ENCODE assay signal across 10 cellular contexts in genomic region chr14:100709252-100709955, GRCh38. TPM values are rescaled to one million over a fixed set of nuclear protein-coding genes. Genes with fewer than 3 reads are reported as not detected.
DNase-seq lines count a peak whose midpoint lies in the region; ATAC-seq, FAIRE-seq and TF ChIP-seq lines count a peak whose summit lies in the region.
"Had no signal": no experiment of that assay in that cellular context is flagged by ENCODE, and none has a peak within 500 bp of the region (broad histone marks: within the 10 kb centered on the region; RNA-seq: fewer than 3 reads in every experiment).

No MANE protein-coding gene starts in this region.

- TF ChIP-seq CTCF in brain microvascular endothelial cell (IDR thresholded peaks at IDR 0.05; ENCODE audit: low read depth, low read length, missing control alignments) (peak; percentile 38), kidney (IDR thresholded peaks at IDR 0.05; ENCODE audit: borderline replicate concordance, extremely low read depth, insufficient read depth) (peak; percentile 42), upper lobe of left lung (IDR thresholded peaks at IDR 0.05) (peak in 4 of 6 experiments; percentile 40 to 81 (median 62))

- H3K9ac ChIP-seq in kidney (ENCODE audit: low read length in 2 of 2) = no peak overlapping the region

- no peaks in the 10 kb centered on the region for H3K27me3 ChIP-seq in brain microvascular endothelial cell (replicated peaks)
- peaks cover 0 to 7% (median 2%) of the 10 kb centered on the region in 4 donors for H3K27me3 ChIP-seq in upper lobe of left lung

- POLR2A ChIA-PET in activated CD4-positive, alpha-beta memory T cell treated with anti-CD3 and anti-CD28 coated beads for 36 hours (lab: Charles Lee) = no interaction called here

- H3K27me3 Mint-ChIP-seq in activated naive CD4-positive, alpha-beta T cell treated with anti-CD3 and anti-CD28 coated beads, Interleukin-2, amount 10 ng/mL, durations not matched to agents 7 days and 5 days = peaks cover 48% of the 10 kb centered on the region
- peaks cover 31% of the 10 kb centered on the region for H3K27me3 Mint-ChIP-seq in activated CD4-positive, alpha-beta memory T cell treated with anti-CD3 and anti-CD28 coated beads for 36 hours

- CTCF ChIA-PET in activated naive CD4-positive, alpha-beta T cell treated with anti-CD3 and anti-CD28 coated beads, Interleukin-2, amount 10 ng/mL, durations not matched to agents 7 days and 5 days (lab: Charles Lee) = no interaction called here
- CTCF ChIA-PET in activated CD4-positive, alpha-beta memory T cell treated with anti-CD3 and anti-CD28 coated beads for 36 hours (lab: Charles Lee) = no interaction called here

- ATAC-seq in activated naive CD4-positive, alpha-beta T cell treated with anti-CD3 and anti-CD28 coated beads, Interleukin-2, amount 50 U/mL, for 72 hours = peak; percentile 51 to 87
- ATAC-seq in upper lobe of left lung (ENCODE audit: low FRiP score in 2 of 2) = peak in 1 of 2 donors; percentile 80
- ATAC-seq: T-helper 17 cell had no signal

- intact Hi-C loops in kidney (cut with DNase I) = no loop called here
- intact Hi-C loops in activated CD4-positive, alpha-beta memory T cell treated with anti-CD3 and anti-CD28 coated beads for 36 hours (cut with micrococcal nuclease) = no loop called here

- FAIRE-seq in kidney (lab: Jason Lieb, UNC) = no peak

- peak in 1 of 2 donors; percentile 63 for DNase-seq in activated naive CD4-positive, alpha-beta T cell treated with anti-CD3 and anti-CD28 coated beads, Interleukin-2, amount 50 U/mL, for 72 hours (ENCODE audit: low spot score in 2 of 2)
- DNase-seq in activated naive CD4-positive, alpha-beta T cell treated with anti-CD3 and anti-CD28 coated beads, Interleukin-2, amount 10 ng/mL, durations not matched to agents 7 days and 5 days = no peak
- no peak for DNase-seq in brain microvascular endothelial cell
- DNase-seq in kidney = no peak
- peak in 1 of 2 donors; percentile 90 for DNase-seq in upper lobe of left lung
- DNase-seq in cortex of kidney (lab: John Stamatoyannopoulos, UW) = no peak
- no peak for DNase-seq in T-helper 1 cell
- no peak for DNase-seq in activated CD4-positive, alpha-beta memory T cell treated with anti-CD3 and anti-CD28 coated beads for 36 hours

- no peak for TF ChIP-seq EP300 in upper lobe of left lung (IDR thresholded peaks at IDR 0.05)

- no peak for TF ChIP-seq POLR2A in upper lobe of left lung (IDR thresholded peaks at IDR 0.05)

- H3K27ac Mint-ChIP-seq in activated naive CD4-positive, alpha-beta T cell treated with anti-CD3 and anti-CD28 coated beads, Interleukin-2, amount 50 U/mL, for 72 hours = no peak overlapping the region
- no peak overlapping the region for H3K27ac Mint-ChIP-seq in activated naive CD4-positive, alpha-beta T cell treated with anti-CD3 and anti-CD28 coated beads, Interleukin-2, amount 10 ng/mL, durations not matched to agents 7 days and 5 days
- no peak overlapping the region for H3K27ac Mint-ChIP-seq in activated CD4-positive, alpha-beta memory T cell treated with anti-CD3 and anti-CD28 coated beads for 36 hours
- H3K27ac Mint-ChIP-seq: CD8-positive, alpha-beta memory T cell; T-helper 17 cell had no signal

- no peaks in the 10 kb centered on the region for H3K36me3 Mint-ChIP-seq in activated naive CD4-positive, alpha-beta T cell treated with anti-CD3 and anti-CD28 coated beads, Interleukin-2, amount 50 U/mL, for 72 hours
- H3K36me3 Mint-ChIP-seq in activated naive CD4-positive, alpha-beta T cell treated with anti-CD3 and anti-CD28 coated beads, Interleukin-2, amount 10 ng/mL, durations not matched to agents 7 days and 5 days = no peaks in the 10 kb centered on the region
- H3K36me3 Mint-ChIP-seq in activated CD4-positive, alpha-beta memory T cell treated with anti-CD3 and anti-CD28 coated beads for 36 hours = no peaks in the 10 kb centered on the region
- H3K36me3 Mint-ChIP-seq: CD8-positive, alpha-beta memory T cell had no signal

- no peaks in the 10 kb centered on the region for H3K9me3 Mint-ChIP-seq in activated naive CD4-positive, alpha-beta T cell treated with anti-CD3 and anti-CD28 coated beads, Interleukin-2, amount 50 U/mL, for 72 hours
- no peaks in the 10 kb centered on the region for H3K9me3 Mint-ChIP-seq in activated naive CD4-positive, alpha-beta T cell treated with anti-CD3 and anti-CD28 coated beads, Interleukin-2, amount 10 ng/mL, durations not matched to agents 7 days and 5 days
- H3K9me3 Mint-ChIP-seq in activated CD4-positive, alpha-beta memory T cell treated with anti-CD3 and anti-CD28 coated beads for 36 hours = no peaks in the 10 kb centered on the region

- 13 to 15% methylated on average over 36 to 42 of the region's 50 CpGs for WGBS in upper lobe of left lung, 2 donors

- in situ Hi-C loops in brain microvascular endothelial cell (cut with HindIII; ENCODE audit: low pct_ligation_motif_present, low sequenced_read_pairs) = no loop called here

- H3K36me3 ChIP-seq in brain microvascular endothelial cell (replicated peaks) = no peaks in the 10 kb centered on the region
- H3K36me3 ChIP-seq in kidney (ENCODE audit: control insufficient read depth in 1 of 2, insufficient read depth in 2 of 2, low read length in 2 of 2) = no peaks in the 10 kb centered on the region
- no peaks in the 10 kb centered on the region for H3K36me3 ChIP-seq in upper lobe of left lung

- H3K4me3 ChIP-seq in brain microvascular endothelial cell (ENCODE audit: low read depth, low read length) = peak overlapping the region; percentile 27
- H3K4me3 ChIP-seq in kidney (ENCODE audit: low read length in 2 of 2) = no peak overlapping the region
- peak overlapping the region in 2 of 4 donors; percentile 6 to 19 for H3K4me3 ChIP-seq in upper lobe of left lung

- H3K9me3 ChIP-seq in kidney (ENCODE audit: control insufficient read depth in 1 of 2, low read length in 2 of 2) (no peaks in the 10 kb centered on the region), upper lobe of left lung (no peaks in the 10 kb centered on the region)

- H3K4me1 ChIP-seq in kidney (ENCODE audit: control insufficient read depth in 1 of 2, insufficient read depth in 1 of 2, low read depth in 1 of 2, low read length in 2 of 2) (no peaks in the 10 kb centered on the region), upper lobe of left lung (peaks cover 6 to 23% (median 19%) of the 10 kb centered on the region in 4 donors)

- H3K4me1 Mint-ChIP-seq in activated naive CD4-positive, alpha-beta T cell treated with anti-CD3 and anti-CD28 coated beads, Interleukin-2, amount 10 ng/mL, durations not matched to agents 7 days and 5 days = no peaks in the 10 kb centered on the region
- no peaks in the 10 kb centered on the region for H3K4me1 Mint-ChIP-seq in activated CD4-positive, alpha-beta memory T cell treated with anti-CD3 and anti-CD28 coated beads for 36 hours (ENCODE audit: low read depth)

- H3K27ac ChIP-seq in brain microvascular endothelial cell (no peak overlapping the region), kidney (ENCODE audit: low read depth in 2 of 2, low read length in 2 of 2) (no peak overlapping the region), upper lobe of left lung (no peak overlapping the region)

- no peak overlapping the region for H3K4me3 Mint-ChIP-seq in activated naive CD4-positive, alpha-beta T cell treated with anti-CD3 and anti-CD28 coated beads, Interleukin-2, amount 10 ng/mL, durations not matched to agents 7 days and 5 days
- H3K4me3 Mint-ChIP-seq in activated CD4-positive, alpha-beta memory T cell treated with anti-CD3 and anti-CD28 coated beads for 36 hours = no peak overlapping the region
- H3K4me3 Mint-ChIP-seq: CD8-positive, alpha-beta memory T cell; T-helper 17 cell had no signal

RNA-seq across cellular contexts. Expression of gene DLK1, which starts 17.3 kb away (rescaled TPM):
- total RNA-seq in activated naive CD4-positive, alpha-beta T cell treated with anti-CD3 and anti-CD28 coated beads, Interleukin-2, amount 50 U/mL, for 72 hours = not detected
- not detected for total RNA-seq in kidney
- 0.17 TPM for polyA plus RNA-seq in kidney (ENCODE audit: insufficient read depth, low read depth, low replicate concordance)
- total RNA-seq in upper lobe of left lung = 1 to 10 TPM in 2 of 6 donors, not detected in 4; 1.7 to 1.8 TPM
- not detected for total RNA-seq in activated CD4-positive, alpha-beta memory T cell treated with anti-CD3 and anti-CD28 coated beads for 36 hours
- total RNA-seq: CD8-positive, alpha-beta memory T cell had no signal
- polyA plus RNA-seq: CD8-positive, alpha-beta memory T cell had no signal
